ENCODE assay signal across 8 cellular contexts in genomic region chr16:1408171-1408837, GRCh38. TPM values are rescaled to one million over a fixed set of nuclear protein-coding genes. Genes with fewer than 3 reads are reported as not detected.
DNase-seq lines count a peak whose midpoint lies in the region; ATAC-seq and TF ChIP-seq lines count a peak whose summit lies in the region.

No MANE protein-coding gene starts in this region.

- peak overlapping the region; percentile 70 to 88 (median 81) for H3K4me3 Mint-ChIP-seq in IgD-negative memory B cell
- peak overlapping the region; percentile 75 for H3K4me3 Mint-ChIP-seq in activated T-helper 1 cell treated with anti-CD3 and anti-CD28 coated beads, Interleukin-12 subunit alpha, Interleukin-12 subunit beta, Interleukin-2, Interleukin-4 antibody, amounts not matched to agents 30 ng/mL and 10 ng/mL and 1 ng/mL, durations not matched to agents 14 hours and 24 hours and 36 hours
- H3K4me3 Mint-ChIP-seq in naive thymus-derived CD4-positive, alpha-beta T cell = peak overlapping the region; percentile 57 to 85 (median 71)

- H3K4me1 Mint-ChIP-seq in IgD-negative memory B cell = peaks cover 5 to 17% (median 11%) of the 10 kb centered on the region in 3 donors
- peaks cover 5% of the 10 kb centered on the region for H3K4me1 Mint-ChIP-seq in activated T-helper 1 cell treated with anti-CD3 and anti-CD28 coated beads, Interleukin-12 subunit alpha, Interleukin-12 subunit beta, Interleukin-2, Interleukin-4 antibody, amounts not matched to agents 30 ng/mL and 10 ng/mL and 1 ng/mL, durations not matched to agents 14 hours and 24 hours and 36 hours (ENCODE audit: low read depth)
- peaks cover 0 to 58% (median 33%) of the 10 kb centered on the region in 7 donors for H3K4me1 Mint-ChIP-seq in naive thymus-derived CD4-positive, alpha-beta T cell

- BruUV-seq in Panc1 (replicated peaks; lab: Mats Ljungman, UMichigan) = no TSS peak

- no peaks in the 10 kb centered on the region for H3K9me3 ChIP-seq in Panc1 (ENCODE audit: control insufficient read depth, insufficient read depth, low read depth, low read length)
- no peaks in the 10 kb centered on the region for H3K9me3 ChIP-seq in naive thymus-derived CD4-positive, alpha-beta T cell (ENCODE audit: control insufficient read depth in 2 of 3, low read length in 3 of 3)

- H3K36me3 ChIP-seq in Panc1 (ENCODE audit: control insufficient read depth, insufficient read depth, low read length) = no peaks in the 10 kb centered on the region
- H3K36me3 ChIP-seq in naive thymus-derived CD4-positive, alpha-beta T cell (ENCODE audit: control insufficient read depth in 2 of 3, insufficient read depth in 3 of 3, low read length in 3 of 3) = peaks cover 0 to 55% (median 8%) of the 10 kb centered on the region in 3 experiments

- intact Hi-C loops in Panc1 (cut with micrococcal nuclease; ENCODE audit: unreplicated experiment) = no loop called here
- intact Hi-C loops in activated T-helper 1 cell treated with anti-CD3 and anti-CD28 coated beads, Interleukin-12 subunit alpha, Interleukin-12 subunit beta, Interleukin-2, Interleukin-4 antibody, amounts not matched to agents 30 ng/mL and 10 ng/mL and 1 ng/mL, durations not matched to agents 14 hours and 24 hours and 36 hours (cut with micrococcal nuclease) = loop anchor here (2.0 kb wide), 3 partner anchors 30 to 66 kb away; partner anchors contain the start of gene CLCN7
- intact Hi-C loops in naive thymus-derived CD4-positive, alpha-beta T cell (cut with micrococcal nuclease) = loop anchor here (1.0 to 5.0 kb wide), 3 partner anchors 29 to 57 kb away; partner anchors contain the start of genes GNPTG (in 1 of the 2) and TSR3 (in 1 of the 2)

- no peaks in the 10 kb centered on the region for H3K27me3 ChIP-seq in Panc1 (ENCODE audit: control insufficient read depth, insufficient read depth, low read length)
- H3K27me3 ChIP-seq in naive thymus-derived CD4-positive, alpha-beta T cell (ENCODE audit: control insufficient read depth in 2 of 2, insufficient read depth in 2 of 2, low read length in 2 of 2) = no peaks in the 10 kb centered on the region

- peak; percentile 91 for DNase-seq in COLO668 (lab: John Stamatoyannopoulos, UW; ENCODE audit: unreplicated experiment)
- no peak for DNase-seq in Panc1 (ENCODE audit: low read depth, low spot score)
- DNase-seq in activated T-helper 1 cell treated with anti-CD3 and anti-CD28 coated beads, Interleukin-12 subunit alpha, Interleukin-12 subunit beta, Interleukin-2, Interleukin-4 antibody, amounts not matched to agents 30 ng/mL and 10 ng/mL and 1 ng/mL, durations not matched to agents 14 hours and 24 hours and 36 hours (ENCODE audit: low spot score) = peak; percentile 92
- DNase-seq in fibroblast of gingiva (ENCODE audit: low read depth) = peak; percentile 85
- peak; percentile 88 to 98 (median 92) for DNase-seq in naive thymus-derived CD4-positive, alpha-beta T cell
- peak; percentile 93 to 94 for DNase-seq in stimulated activated CD8-positive, alpha-beta memory T cell treated with anti-CD3 and anti-CD28 coated beads, Interleukin-7, amount 100 ng/mL, for 4 hours (ENCODE audit: low read depth in 2 of 2)

- no peaks in the 10 kb centered on the region for H3K27me3 Mint-ChIP-seq in IgD-negative memory B cell
- no peaks in the 10 kb centered on the region for H3K27me3 Mint-ChIP-seq in activated T-helper 1 cell treated with anti-CD3 and anti-CD28 coated beads, Interleukin-12 subunit alpha, Interleukin-12 subunit beta, Interleukin-2, Interleukin-4 antibody, amounts not matched to agents 30 ng/mL and 10 ng/mL and 1 ng/mL, durations not matched to agents 14 hours and 24 hours and 36 hours (ENCODE audit: insufficient read depth)
- H3K27me3 Mint-ChIP-seq in naive thymus-derived CD4-positive, alpha-beta T cell = no peaks in the 10 kb centered on the region

- peak overlapping the region; percentile 14 for H3K27ac ChIP-seq in Panc1 (ENCODE audit: low read length)
- peak overlapping the region; percentile 59 for H3K27ac ChIP-seq in naive thymus-derived CD4-positive, alpha-beta T cell (ENCODE audit: low read depth, low read length)

- H3K4me1 ChIP-seq in Panc1 (ENCODE audit: control insufficient read depth, insufficient read depth, low read length) = no peaks in the 10 kb centered on the region
- H3K4me1 ChIP-seq in naive thymus-derived CD4-positive, alpha-beta T cell (ENCODE audit: control insufficient read depth in 2 of 2, insufficient read depth in 2 of 2, low read length in 2 of 2) = peaks cover 5 to 9% of the 10 kb centered on the region in 2 donors

- TF ChIP-seq CTCF in Panc1 (IDR thresholded peaks at IDR 0.05) = no peak

- H3K9me3 Mint-ChIP-seq in IgD-negative memory B cell = no peaks in the 10 kb centered on the region
- no peaks in the 10 kb centered on the region for H3K9me3 Mint-ChIP-seq in activated T-helper 1 cell treated with anti-CD3 and anti-CD28 coated beads, Interleukin-12 subunit alpha, Interleukin-12 subunit beta, Interleukin-2, Interleukin-4 antibody, amounts not matched to agents 30 ng/mL and 10 ng/mL and 1 ng/mL, durations not matched to agents 14 hours and 24 hours and 36 hours
- H3K9me3 Mint-ChIP-seq in naive thymus-derived CD4-positive, alpha-beta T cell = no peaks in the 10 kb centered on the region

- peak overlapping the region; percentile 59 to 89 (median 87) for H3K27ac Mint-ChIP-seq in IgD-negative memory B cell
- peak overlapping the region; percentile 18 for H3K27ac Mint-ChIP-seq in activated T-helper 1 cell treated with anti-CD3 and anti-CD28 coated beads, Interleukin-12 subunit alpha, Interleukin-12 subunit beta, Interleukin-2, Interleukin-4 antibody, amounts not matched to agents 30 ng/mL and 10 ng/mL and 1 ng/mL, durations not matched to agents 14 hours and 24 hours and 36 hours
- peak overlapping the region in 6 of 9 donors; percentile 13 to 78 (median 60) for H3K27ac Mint-ChIP-seq in naive thymus-derived CD4-positive, alpha-beta T cell

- in situ Hi-C loops in Panc1 (cut with HindIII; ENCODE audit: low pct_unique_long_range_greater_than_20kb, low sequenced_read_pairs) = no loop called here

- H3K36me3 Mint-ChIP-seq in IgD-negative memory B cell = peaks cover 3% of the 10 kb centered on the region
- H3K36me3 Mint-ChIP-seq in activated T-helper 1 cell treated with anti-CD3 and anti-CD28 coated beads, Interleukin-12 subunit alpha, Interleukin-12 subunit beta, Interleukin-2, Interleukin-4 antibody, amounts not matched to agents 30 ng/mL and 10 ng/mL and 1 ng/mL, durations not matched to agents 14 hours and 24 hours and 36 hours (ENCODE audit: low read depth) = peaks cover 8% of the 10 kb centered on the region
- H3K36me3 Mint-ChIP-seq in naive thymus-derived CD4-positive, alpha-beta T cell = peaks cover 0 to 8% (median 7%) of the 10 kb centered on the region in 5 donors

- POLR2A ChIA-PET in Panc1 (lab: Charles Lee) = interaction anchor here (0.5 to 0.6 kb wide), 2 partner anchors 47 to 386 kb away, joined by 3 to 15 read pairs; no protein-coding TSS in a partner anchor
- POLR2A ChIA-PET in naive thymus-derived CD4-positive, alpha-beta T cell (lab: Charles Lee) = interaction anchor here (0.6 to 2.2 kb wide), 6 partner anchors 10 to 1655 kb away, joined by 3 to 8 read pairs (median 4); partner anchors contain the start of gene UQCC4

- ATAC-seq in GM21447 (IDR thresholded peaks at IDR 0.05; ENCODE audit: unreplicated experiment) = peak; percentile 70
- ATAC-seq in Panc1 = peak; percentile 94
- peak; percentile 99 for ATAC-seq in naive thymus-derived CD4-positive, alpha-beta T cell

- H3K4me3 ChIP-seq in Panc1 (ENCODE audit: low read depth in 2 of 2, low read length in 2 of 2) = peak overlapping the region; percentile 61 to 74
- peak overlapping the region; percentile 48 for H3K4me3 ChIP-seq in naive thymus-derived CD4-positive, alpha-beta T cell (ENCODE audit: low read length)

- CTCF ChIA-PET in Panc1 (lab: Charles Lee) = no interaction called here
- CTCF ChIA-PET in naive thymus-derived CD4-positive, alpha-beta T cell (lab: Charles Lee) = interaction anchor here (0.6 to 1.1 kb wide), 4 partner anchors 13 to 1195 kb away, joined by 3 to 5 read pairs (median 4); partner anchors contain the start of gene UQCC4

RNA-seq across cellular contexts. Expression of gene UNKL, which starts 6.2 kb away (rescaled TPM):
- polyA plus RNA-seq in IgD-negative memory B cell = 9.2 TPM
- total RNA-seq in Panc1 (2021; ENCODE audit: unreplicated experiment) = 26.6 TPM
- polyA plus RNA-seq in Panc1 (2012; ENCODE audit: insufficient read length) = 20.9 TPM
- total RNA-seq in activated T-helper 1 cell treated with anti-CD3 and anti-CD28 coated beads, Interleukin-12 subunit alpha, Interleukin-12 subunit beta, Interleukin-2, Interleukin-4 antibody, amounts not matched to agents 30 ng/mL and 10 ng/mL and 1 ng/mL, durations not matched to agents 14 hours and 24 hours and 36 hours = 42.7 and 46.1 TPM in 2 replicates
- total RNA-seq in naive thymus-derived CD4-positive, alpha-beta T cell = 100 to 1,000 TPM in 2 of 5 experiments, 10 to 100 TPM in 3; 42.9 to 152 (median 98.5) TPM
- polyA plus RNA-seq in naive thymus-derived CD4-positive, alpha-beta T cell = 10 to 100 TPM in 1 of 2 donors, 1 to 10 TPM in 1; 4.0 to 10.6 TPM

RNA-seq across cellular contexts. Expression of gene UQCC4, which starts 12.2 kb away (rescaled TPM):
- polyA plus RNA-seq in IgD-negative memory B cell = 37.0 TPM
- total RNA-seq in Panc1 (2021; ENCODE audit: unreplicated experiment) = 18.1 TPM
- 23.7 TPM for polyA plus RNA-seq in Panc1 (2012; ENCODE audit: insufficient read length)
- 22.6 and 23.4 TPM in 2 replicates for total RNA-seq in activated T-helper 1 cell treated with anti-CD3 and anti-CD28 coated beads, Interleukin-12 subunit alpha, Interleukin-12 subunit beta, Interleukin-2, Interleukin-4 antibody, amounts not matched to agents 30 ng/mL and 10 ng/mL and 1 ng/mL, durations not matched to agents 14 hours and 24 hours and 36 hours
- 10 to 100 TPM in 2 of 5 experiments, 1 to 10 TPM in 3; 7.8 to 11.9 (median 9.7) TPM for total RNA-seq in naive thymus-derived CD4-positive, alpha-beta T cell
- 10 to 100 TPM; 37.3 to 45.2 TPM for polyA plus RNA-seq in naive thymus-derived CD4-positive, alpha-beta T cell

RNA-seq across cellular contexts. Expression of gene PERCC1, which starts 22.6 kb away (rescaled TPM):
- polyA plus RNA-seq in IgD-negative memory B cell = not detected
- total RNA-seq in Panc1 (2021; ENCODE audit: unreplicated experiment) = not detected
- polyA plus RNA-seq in Panc1 (2012; ENCODE audit: insufficient read length) = 0.40 TPM
- total RNA-seq in activated T-helper 1 cell treated with anti-CD3 and anti-CD28 coated beads, Interleukin-12 subunit alpha, Interleukin-12 subunit beta, Interleukin-2, Interleukin-4 antibody, amounts not matched to agents 30 ng/mL and 10 ng/mL and 1 ng/mL, durations not matched to agents 14 hours and 24 hours and 36 hours = not detected in 2 replicates
- 1 to 10 TPM in 2 of 5 experiments, under 1 TPM in 2, not detected in 1; 0.77 to 3.4 (median 1.7) TPM for total RNA-seq in naive thymus-derived CD4-positive, alpha-beta T cell
- not detected for polyA plus RNA-seq in naive thymus-derived CD4-positive, alpha-beta T cell

RNA-seq across cellular contexts. Expression of gene CCDC154, which starts 36.1 kb away (rescaled TPM):
- polyA plus RNA-seq in IgD-negative memory B cell = 1.5 TPM
- 2.0 TPM for total RNA-seq in Panc1 (2021; ENCODE audit: unreplicated experiment)
- polyA plus RNA-seq in Panc1 (2012; ENCODE audit: insufficient read length) = 2.9 TPM
- 0.44 and 2.0 TPM in 2 replicates for total RNA-seq in activated T-helper 1 cell treated with anti-CD3 and anti-CD28 coated beads, Interleukin-12 subunit alpha, Interleukin-12 subunit beta, Interleukin-2, Interleukin-4 antibody, amounts not matched to agents 30 ng/mL and 10 ng/mL and 1 ng/mL, durations not matched to agents 14 hours and 24 hours and 36 hours
- total RNA-seq in naive thymus-derived CD4-positive, alpha-beta T cell = 10 to 100 TPM in 2 of 5 experiments, 1 to 10 TPM in 3; 3.6 to 19.1 (median 8.9) TPM
- polyA plus RNA-seq in naive thymus-derived CD4-positive, alpha-beta T cell = not detected

RNA-seq across cellular contexts. Expression of gene GNPTG, which starts 56.6 kb away (rescaled TPM):
- polyA plus RNA-seq in IgD-negative memory B cell = 55.9 TPM
- total RNA-seq in Panc1 (2021; ENCODE audit: unreplicated experiment) = 62.5 TPM
- polyA plus RNA-seq in Panc1 (2012; ENCODE audit: insufficient read length) = 83.3 TPM
- 21.4 and 22.5 TPM in 2 replicates for total RNA-seq in activated T-helper 1 cell treated with anti-CD3 and anti-CD28 coated beads, Interleukin-12 subunit alpha, Interleukin-12 subunit beta, Interleukin-2, Interleukin-4 antibody, amounts not matched to agents 30 ng/mL and 10 ng/mL and 1 ng/mL, durations not matched to agents 14 hours and 24 hours and 36 hours
- 10 to 100 TPM; 37.9 to 57.7 (median 48.6) TPM for total RNA-seq in naive thymus-derived CD4-positive, alpha-beta T cell
- 10 to 100 TPM; 48.2 to 51.3 TPM for polyA plus RNA-seq in naive thymus-derived CD4-positive, alpha-beta T cell

Comparison
In these comparisons a context has a peak if more than half of its experiments do, and no peak if none do; other contexts are left out.
1. H3K27ac Mint-ChIP-seq: peak in every context shown above with its lines; median percentile 87 in IgD-negative memory B cell; 60 in naive thymus-derived CD4-positive, alpha-beta T cell; 18 in activated T-helper 1 cell treated with anti-CD3 and anti-CD28 coated beads, Interleukin-12 subunit alpha, Interleukin-12 subunit beta, Interleukin-2, Interleukin-4 antibody, amounts not matched to agents 30 ng/mL and 10 ng/mL and 1 ng/mL, durations not matched to agents 14 hours and 24 hours and 36 hours.